ENCODE assay signal across 7 cellular contexts in the genomic region with DNA sequence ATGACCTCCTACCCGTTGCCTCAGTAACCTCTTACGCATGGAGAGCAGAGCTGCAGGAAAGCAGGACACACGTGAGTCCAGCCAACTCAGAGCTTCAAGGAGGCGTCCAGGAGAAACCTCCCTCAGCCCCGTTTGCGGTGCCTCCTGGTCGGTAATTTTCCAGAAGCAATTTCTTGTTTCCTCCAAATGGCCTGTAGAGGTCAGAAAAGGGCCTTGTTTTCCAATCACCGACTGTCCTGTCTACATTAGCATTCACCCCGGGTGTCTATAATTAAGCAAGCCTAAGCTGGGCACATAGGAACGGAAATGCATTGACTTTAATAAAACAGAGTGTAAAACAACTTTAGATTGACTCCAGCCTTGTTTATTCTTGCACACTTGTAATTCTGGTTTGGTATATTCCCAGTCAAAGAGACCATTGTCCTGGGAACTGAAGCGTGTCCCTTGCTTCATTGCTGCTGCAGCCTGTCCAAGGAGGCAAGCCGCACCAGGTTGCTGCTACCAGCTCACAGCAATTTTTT.
A peak's percentile ranks its signal among the peaks of the same experiment; 100 is the strongest.
DNase-seq lines count a peak whose midpoint lies in the region; ATAC-seq, FAIRE-seq and TF ChIP-seq lines count a peak whose summit lies in the region.

No MANE protein-coding gene starts in this region.

- no peaks in the 10 kb centered on the region for H3K27me3 ChIP-seq in bronchial epithelial cell (ENCODE audit: control insufficient read depth, insufficient read depth, low read length)
- H3K27me3 ChIP-seq in layer of hippocampus (ENCODE audit: control insufficient read depth, insufficient read depth, low read length), result no peaks in the 10 kb centered on the region

- H3K4me3 ChIP-seq in bronchial epithelial cell (ENCODE audit: low read depth, low read length), result no peak overlapping the region

- no peak for FAIRE-seq in bronchial epithelial cell (lab: Jason Lieb, UNC)

- H3K27ac ChIP-seq in layer of hippocampus (ENCODE audit: low read depth, low read length), result peak overlapping the region; percentile 77

- H3K36me3 ChIP-seq in bronchial epithelial cell (ENCODE audit: control insufficient read depth, insufficient read depth, low read length), result no peaks in the 10 kb centered on the region

- TF ChIP-seq CTCF in GM13977 (IDR thresholded peaks at IDR 0.05; ENCODE audit: extremely low read depth, insufficient read depth, missing control alignments) (peak; percentile 17), bronchial epithelial cell (IDR thresholded peaks at IDR 0.05; ENCODE audit: insufficient read depth, low read length, severe bottlenecking) (peak; percentile 45)

- in situ Hi-C loops in GM13977 (cut with MboI; ENCODE audit: low pct_unique_long_range_greater_than_20kb, low sequenced_read_pairs, unreplicated experiment), result no loop called here

- DNase-seq in GM13977 (ENCODE audit: low spot score) (no peak), NCI-H510A treated with DMSO at 0.1 percent for 48 hours (lab: John Stamatoyannopoulos, UW) (peak; percentile 71), bronchial epithelial cell (ENCODE audit: low read depth) (peak; percentile 40)
- no peak for DNase-seq in activated T-cell treated with anti-CD3 and anti-CD28 coated beads, Interleukin-2, amount 50 U/mL, for 1 hour

- no peak for ATAC-seq in HG03342 (IDR thresholded peaks at IDR 0.05; ENCODE audit: unreplicated experiment)
- no peak for ATAC-seq in GM21576 (IDR thresholded peaks at IDR 0.05; ENCODE audit: unreplicated experiment)

Comparison
In these comparisons a context has a peak if more than half of its experiments do, and no peak if none do; other contexts are left out.
1. DNase-seq: peak in NCI-H510A treated with DMSO at 0.1 percent for 48 hours (single experiment) and bronchial epithelial cell (single experiment); none in GM13977 (single experiment) and activated T-cell treated with anti-CD3 and anti-CD28 coated beads, Interleukin-2, amount 50 U/mL, for 1 hour (single experiment).